In the genomic region with DNA sequence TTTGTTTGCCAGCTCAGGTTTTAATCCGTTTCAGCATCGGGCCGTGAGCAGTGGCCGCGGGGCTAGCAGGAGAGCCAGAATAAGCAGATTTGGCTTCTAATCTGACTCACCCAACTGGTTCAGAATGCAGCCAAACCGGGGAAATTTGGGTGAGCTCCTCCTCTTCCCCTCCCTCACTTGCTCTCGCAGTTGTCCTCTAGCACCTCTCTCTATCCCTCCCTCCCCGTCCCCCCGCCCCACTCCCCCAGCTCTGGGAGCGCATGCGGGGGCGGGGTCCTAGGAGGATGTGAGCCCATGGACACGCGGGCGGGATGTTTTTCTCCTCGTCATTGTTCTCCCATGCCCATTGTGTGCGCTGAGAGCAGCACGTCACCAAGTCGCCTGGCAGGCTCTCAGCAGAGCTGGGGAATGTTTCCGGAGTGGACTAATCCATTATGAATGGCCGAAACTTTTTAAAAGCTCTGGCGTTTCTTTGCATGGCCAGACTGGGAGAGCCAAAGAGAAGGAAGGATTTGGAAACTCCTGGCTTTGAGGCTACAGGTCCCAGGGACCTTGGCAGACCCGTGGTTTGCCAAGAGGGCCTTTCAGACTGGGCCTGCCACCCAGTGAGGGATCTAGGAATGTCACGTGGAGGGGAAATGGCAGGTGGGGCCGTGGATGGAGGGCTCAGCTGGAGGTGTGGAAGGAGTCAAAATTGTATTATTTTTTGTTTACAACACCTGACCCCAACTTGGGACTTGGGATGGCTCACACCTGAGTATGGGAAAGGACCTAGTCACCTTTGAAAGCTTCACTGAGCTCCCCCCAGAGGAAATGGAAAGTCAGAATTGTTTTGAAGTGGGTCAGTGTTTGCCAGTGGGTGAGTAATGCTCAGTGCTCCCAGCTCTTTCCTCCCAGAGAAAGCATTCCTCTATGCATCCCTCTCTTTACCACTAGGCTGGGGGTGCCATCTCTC, we compare ENCODE assay signal across 8 cellular contexts. TPM values are rescaled to one million over a fixed set of nuclear protein-coding genes. Genes with fewer than 3 reads are reported as not detected.
DNase-seq lines count a peak whose midpoint lies in the region; ATAC-seq and TF ChIP-seq lines count a peak whose summit lies in the region.

No MANE protein-coding gene starts in this region.

- peak; percentile 7; the same call in 1 of the 2 replicates for TF ChIP-seq RAD21 in HCT116 (IDR thresholded peaks at IDR 0.05; ENCODE audit: low read depth)

- no peaks in the 10 kb centered on the region for H3K9me2 ChIP-seq in HCT116 (ENCODE audit: insufficient read depth)

- H3K9me3 ChIP-seq in HCT116 (ENCODE audit: control insufficient read depth in 1 of 2, insufficient read depth in 1 of 2, low read depth in 1 of 2, low read length in 2 of 2), result no peaks in the 10 kb centered on the region
- no peaks in the 10 kb centered on the region for H3K9me3 ChIP-seq in right lobe of liver
- H3K9me3 ChIP-seq in stomach smooth muscle (ENCODE audit: control insufficient read depth in 2 of 2, low read length in 2 of 2), result no peaks in the 10 kb centered on the region

- TF ChIP-seq POLR2A in HCT116 (IDR thresholded peaks at IDR 0.05; ENCODE audit: borderline replicate concordance, extremely low read depth, insufficient read depth, insufficient read length) (no peak), right lobe of liver (IDR thresholded peaks at IDR 0.05) (no peak)

- no peaks in the 10 kb centered on the region for H4K20me1 ChIP-seq in HCT116 (ENCODE audit: insufficient read depth)

- peak; percentile 80 for DNase-seq in AG10803 (ENCODE audit: low read depth)
- DNase-seq in HCT116 (ENCODE audit: low read depth, low spot score), result no peak
- peak; percentile 44 to 69 for DNase-seq in SHP77 (lab: John Stamatoyannopoulos, UW)
- DNase-seq in dorsolateral prefrontal cortex, result peak; percentile 58 to 92 (median 84)
- DNase-seq in right lobe of liver, result peak in 2 of 3 donors; percentile 44 to 75
- DNase-seq in GM20000 (ENCODE audit: low spot score), result no peak

- intact Hi-C loops in HCT116 (cut with micrococcal nuclease) (no loop called here), dorsolateral prefrontal cortex (cut with DNase I) (loop anchor here in 1 of 2 donors (1.0 kb wide), 1 partner anchor 14 kb away; no protein-coding TSS in a partner anchor), right lobe of liver (cut with DNase I) (no loop called here)

- peak overlapping the region; percentile 47 for H3K4me3 ChIP-seq in AG10803 (ENCODE audit: low read length)
- no peak overlapping the region for H3K4me3 ChIP-seq in HCT116 (replicated peaks in 1 of 2; ENCODE audit: low read depth in 1 of 2, low read length in 2 of 2)
- peak overlapping the region; percentile 26 to 66 (median 52) for H3K4me3 ChIP-seq in dorsolateral prefrontal cortex
- no peak overlapping the region for H3K4me3 ChIP-seq in right lobe of liver
- peak overlapping the region; percentile 13 to 57 for H3K4me3 ChIP-seq in stomach smooth muscle (ENCODE audit: low read length in 2 of 2)

- H3K27ac ChIP-seq in HCT116 (ENCODE audit: low read depth, low read length) (no peak overlapping the region), dorsolateral prefrontal cortex (peak overlapping the region in 52 of 59 donors; percentile 9 to 84 (median 70)), right lobe of liver (peak overlapping the region in 1 of 3 donors; percentile 52), stomach smooth muscle (ENCODE audit: low read length) (no peak overlapping the region)

- H3K9ac ChIP-seq in HCT116 (ENCODE audit: low read length), result no peak overlapping the region
- H3K9ac ChIP-seq in stomach smooth muscle (ENCODE audit: low read length in 2 of 2), result peak overlapping the region in 1 of 2 donors; percentile 23

- H3K36me3 ChIP-seq in HCT116 (ENCODE audit: control insufficient read depth in 1 of 2, insufficient read depth in 2 of 2, low read length in 2 of 2) (no peaks in the 10 kb centered on the region), right lobe of liver (no peaks in the 10 kb centered on the region), stomach smooth muscle (ENCODE audit: control insufficient read depth in 2 of 2, insufficient read depth in 2 of 2, low read length in 2 of 2) (no peaks in the 10 kb centered on the region)

- TF ChIP-seq CTCF in AG10803 (conservative IDR thresholded peaks at IDR 0.05; ENCODE audit: low read length) (no peak), HCT116 (IDR thresholded peaks at IDR 0.05 in 2 of 3, conservative IDR thresholded peaks at IDR 0.05 in 1 of 3; ENCODE audit: borderline replicate concordance in 1 of 3, insufficient read depth in 1 of 3, low read depth in 2 of 3, low read length in 2 of 3) (no peak), dorsolateral prefrontal cortex (IDR thresholded peaks at IDR 0.05 in 54 of 56, conservative IDR thresholded peaks at IDR 0.05 in 2 of 56; ENCODE audit: low read depth in 1 of 56, partially characterized antibody in 56 of 56) (peak in 10 of 56 donors; percentile 1 to 31 (median 16)), right lobe of liver (IDR thresholded peaks at IDR 0.05) (no peak), GM20000 (IDR thresholded peaks at IDR 0.05; ENCODE audit: extremely low read depth, missing control alignments) (no peak)

- 5% methylated on average over 16 of the region's 25 CpGs for WGBS in right lobe of liver (ENCODE audit: insufficient coverage, low coverage, low lambda C conversion rate, missing lambda C conversion rate)

- RAD21 ChIA-PET in HCT116 (lab: Charles Lee; ENCODE audit: low non-redundant PET in 1 of 2, low total read pairs in 2 of 2, uncharacterized antibody in 2 of 2, unreplicated experiment in 2 of 2), result interaction anchor here in 1 of 2 experiments (0.6 kb wide), 1 partner anchor 114 kb away, joined by 4 read pairs; no protein-coding TSS in a partner anchor

- no peak overlapping the region for H2AFZ ChIP-seq in HCT116 (ENCODE audit: low read depth, low read length, poor library complexity, severe bottlenecking)

- POLR2A ChIA-PET in HCT116 (lab: Charles Lee), result no interaction called here

- CTCF ChIA-PET in HCT116 (lab: Charles Lee), result interaction anchor here (0.9 to 1.3 kb wide), 3 partner anchors 8 to 19 kb away, joined by 3 read pairs; no protein-coding TSS in a partner anchor

- BruUV-seq in HCT116 (replicated peaks; lab: Mats Ljungman, UMichigan), result no TSS peak

- H3K4me1 ChIP-seq in HCT116 (ENCODE audit: control insufficient read depth in 1 of 2, insufficient read depth in 2 of 2, low read length in 2 of 2) (peaks cover 0 to 8% of the 10 kb centered on the region in 2 experiments; a peak in 1 of 4 replicates), right lobe of liver (no peaks in the 10 kb centered on the region), stomach smooth muscle (ENCODE audit: control insufficient read depth, insufficient read depth, low read length) (peaks cover 7% of the 10 kb centered on the region)

- no peak overlapping the region; the same call in 1 of the 2 replicates for H3K4me2 ChIP-seq in HCT116 (ENCODE audit: low read length)

- ATAC-seq in HCT116, result peak; percentile 57
- ATAC-seq in right lobe of liver, result peak; percentile 74 to 92 (median 84)
- no peak for ATAC-seq in GM21723 (IDR thresholded peaks at IDR 0.05; ENCODE audit: unreplicated experiment)

- H3K79me2 ChIP-seq in HCT116 (ENCODE audit: insufficient read depth, low read length), result no peaks in the 10 kb centered on the region

- no peaks in the 10 kb centered on the region; the same call in 1 of the 2 replicates for H3K27me3 ChIP-seq in HCT116 (ENCODE audit: insufficient read depth, low read length)
- H3K27me3 ChIP-seq in dorsolateral prefrontal cortex, result no peaks in the 10 kb centered on the region
- H3K27me3 ChIP-seq in right lobe of liver, result no peaks in the 10 kb centered on the region
- peaks cover 19 to 26% of the 10 kb centered on the region in 2 donors for H3K27me3 ChIP-seq in stomach smooth muscle (ENCODE audit: control insufficient read depth in 1 of 2, insufficient read depth in 2 of 2, low read length in 2 of 2)

TF ChIP-seq in HCT116, 20 proteins besides CTCF, POLR2A, EP300 and RAD21 (continues in another document):
- TF ChIP-seq ZFX (IDR thresholded peaks at IDR 0.05) (no peak), CEBPB (IDR thresholded peaks at IDR 0.05; ENCODE audit: low read depth) (no peak), EGR1 (IDR thresholded peaks at IDR 0.05; ENCODE audit: low read depth) (no peak), JUND (IDR thresholded peaks at IDR 0.05) (no peak), FOSL1 (IDR thresholded peaks at IDR 0.05; ENCODE audit: low read depth) (no peak), SIN3A (IDR thresholded peaks at IDR 0.05; ENCODE audit: low read depth) (no peak), YY1 (IDR thresholded peaks at IDR 0.05; ENCODE audit: extremely low read depth, insufficient replicate concordance, low read depth, low read length) (no peak), SRF (IDR thresholded peaks at IDR 0.05; ENCODE audit: low read depth) (no peak), EZH2phosphoT487 (IDR thresholded peaks at IDR 0.05; ENCODE audit: borderline replicate concordance) (no peak)
- TF ChIP-seq, protein P1, sequence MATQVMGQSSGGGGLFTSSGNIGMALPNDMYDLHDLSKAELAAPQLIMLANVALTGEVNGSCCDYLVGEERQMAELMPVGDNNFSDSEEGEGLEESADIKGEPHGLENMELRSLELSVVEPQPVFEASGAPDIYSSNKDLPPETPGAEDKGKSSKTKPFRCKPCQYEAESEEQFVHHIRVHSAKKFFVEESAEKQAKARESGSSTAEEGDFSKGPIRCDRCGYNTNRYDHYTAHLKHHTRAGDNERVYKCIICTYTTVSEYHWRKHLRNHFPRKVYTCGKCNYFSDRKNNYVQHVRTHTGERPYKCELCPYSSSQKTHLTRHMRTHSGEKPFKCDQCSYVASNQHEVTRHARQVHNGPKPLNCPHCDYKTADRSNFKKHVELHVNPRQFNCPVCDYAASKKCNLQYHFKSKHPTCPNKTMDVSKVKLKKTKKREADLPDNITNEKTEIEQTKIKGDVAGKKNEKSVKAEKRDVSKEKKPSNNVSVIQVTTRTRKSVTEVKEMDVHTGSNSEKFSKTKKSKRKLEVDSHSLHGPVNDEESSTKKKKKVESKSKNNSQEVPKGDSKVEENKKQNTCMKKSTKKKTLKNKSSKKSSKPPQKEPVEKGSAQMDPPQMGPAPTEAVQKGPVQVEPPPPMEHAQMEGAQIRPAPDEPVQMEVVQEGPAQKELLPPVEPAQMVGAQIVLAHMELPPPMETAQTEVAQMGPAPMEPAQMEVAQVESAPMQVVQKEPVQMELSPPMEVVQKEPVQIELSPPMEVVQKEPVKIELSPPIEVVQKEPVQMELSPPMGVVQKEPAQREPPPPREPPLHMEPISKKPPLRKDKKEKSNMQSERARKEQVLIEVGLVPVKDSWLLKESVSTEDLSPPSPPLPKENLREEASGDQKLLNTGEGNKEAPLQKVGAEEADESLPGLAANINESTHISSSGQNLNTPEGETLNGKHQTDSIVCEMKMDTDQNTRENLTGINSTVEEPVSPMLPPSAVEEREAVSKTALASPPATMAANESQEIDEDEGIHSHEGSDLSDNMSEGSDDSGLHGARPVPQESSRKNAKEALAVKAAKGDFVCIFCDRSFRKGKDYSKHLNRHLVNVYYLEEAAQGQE (IDR thresholded peaks at IDR 0.05; ENCODE audit: low read depth), result no peak

RNA-seq across cellular contexts. Expression of a gene that starts 39.2 kb away (rescaled TPM):
- total RNA-seq in HCT116 (2021; ENCODE audit: unreplicated experiment) (32.0 TPM), dorsolateral prefrontal cortex (100 to 1,000 TPM in 101 of 120 experiments, 10 to 100 TPM in 19; 55.9 to 606 (median 176) TPM), right lobe of liver (10 to 100 TPM in 3 of 6 experiments, 1 to 10 TPM in 3; 6.3 to 22.3 (median 9.7) TPM)
- 30.5 and 30.7 TPM in 2 replicates for polyA plus RNA-seq in HCT116 (2012)

Comparison
In these comparisons a context has a peak if more than half of its experiments do, and no peak if none do; other contexts are left out.
1. DNase-seq: peak in AG10803 (single experiment), SHP77 (2 of 2), dorsolateral prefrontal cortex (10 of 10) and right lobe of liver (2 of 3); none in HCT116 (single experiment) and GM20000 (single experiment).
2. H3K4me3 ChIP-seq: peak in AG10803 (single experiment), dorsolateral prefrontal cortex (59 of 59) and stomach smooth muscle (2 of 2); none in HCT116 (0 of 2) and right lobe of liver (0 of 3).
3. H3K27ac ChIP-seq: peak in dorsolateral prefrontal cortex (52 of 59); none in HCT116 (single experiment) and stomach smooth muscle (single experiment).